In the genomic region with DNA sequence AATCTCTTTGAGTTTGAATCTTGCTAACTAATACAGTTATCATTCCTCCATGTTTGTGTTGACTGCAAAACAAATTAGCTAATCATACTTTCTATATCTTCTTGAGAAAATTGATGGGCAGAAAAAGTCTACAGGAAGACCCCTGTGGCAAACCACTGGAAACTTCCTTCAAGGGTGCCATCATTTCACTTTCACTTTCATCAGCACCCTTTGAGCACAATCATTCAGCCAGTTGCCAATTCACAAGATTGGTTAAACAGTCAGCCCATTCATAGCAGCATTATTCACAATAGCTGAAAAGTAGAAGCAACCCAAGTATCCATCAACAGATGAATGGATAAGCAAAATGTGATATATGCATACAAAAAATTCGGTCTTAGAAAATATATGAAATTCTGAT, we compare ENCODE assay signal across 17 cellular contexts. TPM values are rescaled to one million over a fixed set of nuclear protein-coding genes. Genes with fewer than 3 reads are reported as not detected.
DNase-seq lines count a peak whose midpoint lies in the region; ATAC-seq and TF ChIP-seq lines count a peak whose summit lies in the region.
"Had no signal": no experiment of that assay in that cellular context is flagged by ENCODE, and none has a peak within 500 bp of the region (broad histone marks: within the 10 kb centered on the region; RNA-seq: fewer than 3 reads in every experiment).

No MANE protein-coding gene starts in this region.

- H4K20me1 ChIP-seq in DND-41 (ENCODE audit: insufficient read depth, low read length) (no peaks in the 10 kb centered on the region), SU-DHL-6 (ENCODE audit: low read depth, low read length) (no peaks in the 10 kb centered on the region)

- H3K4me2 ChIP-seq in DND-41 (ENCODE audit: insufficient read depth, low read length) (peak overlapping the region; percentile 46), SU-DHL-6 (ENCODE audit: low read depth, low read length, poor library complexity, severe bottlenecking) (peak overlapping the region; percentile 13)

- TF ChIP-seq POLR2A in spleen (IDR thresholded peaks at IDR 0.05), result no peak

- H3K36me3 ChIP-seq in DND-41 (ENCODE audit: insufficient read depth, low read length), result no peaks in the 10 kb centered on the region
- no peaks in the 10 kb centered on the region for H3K36me3 ChIP-seq in SU-DHL-6 (ENCODE audit: low read length)
- no peaks in the 10 kb centered on the region for H3K36me3 ChIP-seq in spleen
- H3K36me3 ChIP-seq: colonic mucosa, SJSA1, transverse colon had no signal

- H3K9ac ChIP-seq in DND-41 (ENCODE audit: low read depth, low read length) (no peak overlapping the region; the same call in 1 of the 2 replicates), SU-DHL-6 (ENCODE audit: low read length) (no peak overlapping the region)
- H3K9ac ChIP-seq: GM23248 had no signal

- intact Hi-C loops in spleen (cut with DNase I; ENCODE audit: low total_unique reads), result no loop called here

- ATAC-seq in DND-41 (ENCODE audit: insufficient read depth, low read depth), result peak; percentile 95
- peak; percentile 64 for ATAC-seq in GM18868 (IDR thresholded peaks at IDR 0.05; ENCODE audit: unreplicated experiment)
- no peak for ATAC-seq in GM18498 (IDR thresholded peaks at IDR 0.05; ENCODE audit: unreplicated experiment)

- H3K27ac ChIP-seq in DND-41 (ENCODE audit: low read length) (peak overlapping the region; percentile 54), SU-DHL-6 (ENCODE audit: low read depth, low read length) (no peak overlapping the region), spleen (no peak overlapping the region)
- H3K27ac ChIP-seq: C4-2B, colonic mucosa, GM23248, SJSA1, transverse colon had no signal

- H3K27me3 ChIP-seq in DND-41 (ENCODE audit: insufficient read depth, low read length, poor library complexity) (no peaks in the 10 kb centered on the region), SU-DHL-6 (ENCODE audit: low read length) (no peaks in the 10 kb centered on the region), spleen (replicated peaks in 1 of 7) (no peaks in the 10 kb centered on the region)
- H3K27me3 ChIP-seq: colonic mucosa, SJSA1, transverse colon had no signal

- H3K79me2 ChIP-seq in DND-41 (ENCODE audit: insufficient read depth, low read length) (no peaks in the 10 kb centered on the region), SU-DHL-6 (ENCODE audit: insufficient read depth, low read length) (no peaks in the 10 kb centered on the region)

- H3K9me2 ChIP-seq in SU-DHL-6 (replicated peaks; ENCODE audit: insufficient read depth, low read length), result no peaks in the 10 kb centered on the region

- TF ChIP-seq CTCF in DND-41 (IDR thresholded peaks at IDR 0.05; ENCODE audit: borderline replicate concordance, extremely low read depth, low read length, poor library complexity, severe bottlenecking), result no peak
- TF ChIP-seq CTCF in SU-DHL-6 (IDR thresholded peaks at IDR 0.05; ENCODE audit: insufficient read depth, low read length, poor library complexity, severe bottlenecking), result no peak
- no peak for TF ChIP-seq CTCF in spleen (IDR thresholded peaks at IDR 0.05 in 8 of 11, conservative IDR thresholded peaks at IDR 0.05 in 3 of 11)

- no peaks in the 10 kb centered on the region for H3F3A ChIP-seq in SU-DHL-6 (ENCODE audit: insufficient read depth)

- H3K4me1 ChIP-seq in DND-41 (ENCODE audit: insufficient read depth, low read length), result peaks cover 12% of the 10 kb centered on the region
- no peaks in the 10 kb centered on the region for H3K4me1 ChIP-seq in spleen
- H3K4me1 ChIP-seq: colonic mucosa, SJSA1, transverse colon had no signal

- H3K9me3 ChIP-seq in DND-41 (ENCODE audit: insufficient read depth, low read length, severe bottlenecking), result no peaks in the 10 kb centered on the region
- H3K9me3 ChIP-seq in SU-DHL-6 (ENCODE audit: insufficient read depth, low read length), result no peaks in the 10 kb centered on the region
- no peaks in the 10 kb centered on the region for H3K9me3 ChIP-seq in spleen
- H3K9me3 ChIP-seq: colonic mucosa, SJSA1, transverse colon had no signal

- H2AFZ ChIP-seq in DND-41 (ENCODE audit: low read depth, low read length) (peak overlapping the region; percentile 53), SU-DHL-6 (ENCODE audit: low read depth, low read length, severe bottlenecking) (no peak overlapping the region)
- H2AFZ ChIP-seq: GM23248 had no signal

- WGBS in spleen, 5 donors, result 83 to 100% (median 95%) methylated on average over 1 of the region's 1 CpG

- DNase-seq in DND-41 (peak; percentile 44), globus pallidus (ENCODE audit: low spot score) (peak; percentile 16), spleen (no peak), NCI-H2196 treated with DMSO at 0.1 percent for 48 hours (lab: John Stamatoyannopoulos, UW; ENCODE audit: unreplicated experiment) (no peak)
- no peak for DNase-seq in stimulated activated CD4-positive, alpha-beta T cell treated with anti-CD3 and anti-CD28 coated beads, Interleukin-4, amount 100 ng/mL, for 24 hours
- DNase-seq: colonic mucosa; GM23248; hypothalamus; NCI-H2107; NCI-H82; stimulated activated CD4-positive, alpha-beta T cell treated with anti-CD3 and anti-CD28 coated beads, Interleukin-1b, Interleukin-23, amount 100 ng/mL, for 48 hours; transverse colon had no signal

- H3K4me3 ChIP-seq in DND-41 (ENCODE audit: low read depth in 1 of 2, low read length in 2 of 2) (peak overlapping the region in 1 of 2 experiments; percentile 20; a peak in 1 of 4 replicates), SU-DHL-6 (ENCODE audit: insufficient read depth, low read length, poor library complexity, severe bottlenecking) (no peak overlapping the region), spleen (no peak overlapping the region)
- H3K4me3 ChIP-seq: colonic mucosa, GM23248, SJSA1, transverse colon had no signal

RNA-seq across cellular contexts. Expression of gene PHF6, which starts 34.6 kb away (rescaled TPM):
- total RNA-seq in spleen, result 10 to 100 TPM; 21.4 to 33.4 (median 27.5) TPM
- 10 to 100 TPM in 2 of 3 donors, 1 to 10 TPM in 1; 9.7 to 13.3 (median 11.7) TPM for polyA plus RNA-seq in spleen

Comparison
In these comparisons a context has a peak if more than half of its experiments do, and no peak if none do; other contexts are left out.
1. DNase-seq: peak in DND-41 (single experiment) and globus pallidus (single experiment); none in spleen (single experiment), stimulated activated CD4-positive, alpha-beta T cell treated with anti-CD3 and anti-CD28 coated beads, Interleukin-4, amount 100 ng/mL, for 24 hours (single experiment) and NCI-H2196 treated with DMSO at 0.1 percent for 48 hours (single experiment).